Comparison of ENCODE assay signal across 8 cellular contexts in the genomic region with DNA sequence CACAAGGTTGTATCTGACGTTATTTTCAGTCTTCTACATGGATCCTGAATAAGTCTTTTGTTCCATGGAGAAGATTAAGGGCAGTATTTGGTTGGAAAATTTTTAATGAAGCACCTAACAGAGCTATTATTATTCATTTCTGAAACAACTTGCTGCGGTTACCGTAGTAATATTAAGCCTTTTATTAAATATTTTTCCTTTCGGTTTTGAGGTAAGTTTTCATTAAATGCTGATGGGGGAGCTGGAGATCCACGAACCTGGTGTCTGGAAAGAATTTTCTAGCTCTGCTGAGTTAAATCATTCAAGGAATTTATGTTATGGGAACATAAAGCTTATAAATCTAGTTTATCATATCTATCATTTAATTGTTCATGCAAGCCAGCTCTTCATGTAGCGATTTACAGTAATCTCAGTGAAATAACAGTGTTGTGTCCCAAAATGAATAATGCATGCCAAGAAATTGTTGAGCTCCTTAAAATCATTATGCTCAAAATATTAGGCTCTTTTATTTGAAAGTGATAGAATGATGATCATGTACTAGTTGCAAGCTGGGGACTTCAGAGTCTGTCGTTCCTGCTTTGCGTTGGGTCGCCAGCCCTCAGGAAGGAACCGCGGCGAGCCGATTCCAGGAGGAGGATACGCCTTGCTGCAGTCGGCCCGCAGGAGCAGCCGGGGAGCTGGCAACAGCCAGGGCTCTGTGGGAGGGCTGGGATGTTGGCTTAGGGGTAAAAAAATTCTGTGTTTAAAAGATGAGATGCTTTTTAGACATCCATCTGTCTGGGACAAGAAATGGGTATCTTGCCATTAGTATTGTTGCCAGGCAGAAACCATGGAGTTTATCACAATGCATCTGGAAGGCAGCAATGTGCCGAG.
DNase-seq lines count a peak whose midpoint lies in the region; ATAC-seq and TF ChIP-seq lines count a peak whose summit lies in the region.

No MANE protein-coding gene starts in this region.

- H3K9me3 ChIP-seq in BLaER1 treated with 17β-estradiol and CSF1 and Interleukin-3, amounts not matched to agents 10 nM and 100 nM (replicated peaks in 1 of 11) = no peaks in the 10 kb centered on the region
- H3K9me3 ChIP-seq in adipocyte (ENCODE audit: control insufficient read depth, low read length) = no peaks in the 10 kb centered on the region

- H3K4me3 Mint-ChIP-seq in progenitor cell of endocrine pancreas (ENCODE audit: low read depth) = no peak overlapping the region

- H3K36me3 Mint-ChIP-seq in progenitor cell of endocrine pancreas (ENCODE audit: insufficient read depth) = peaks cover 6% of the 10 kb centered on the region

- peaks cover 0 to 27% (median 15%) of the 10 kb centered on the region in 10 experiments; a peak in 15 of 20 replicates for H3K4me1 ChIP-seq in BLaER1 treated with 17β-estradiol and CSF1 and Interleukin-3, amounts not matched to agents 10 nM and 100 nM
- H3K4me1 ChIP-seq in adipocyte (ENCODE audit: control insufficient read depth, insufficient read depth, low read length) = peaks cover 8% of the 10 kb centered on the region

- peak overlapping the region in 7 of 11 experiments; percentile 3 to 50 (median 34); a peak in 11 of 22 replicates for H3K4me2 ChIP-seq in BLaER1 treated with 17β-estradiol and CSF1 and Interleukin-3, amounts not matched to agents 10 nM and 100 nM

- no peak overlapping the region for H3K27ac Mint-ChIP-seq in progenitor cell of endocrine pancreas

- no peak for TF ChIP-seq POLR2A in GM18505 (IDR thresholded peaks at IDR 0.05; ENCODE audit: borderline replicate concordance, extremely low read depth, insufficient read depth, insufficient read length)

- H3K27me3 ChIP-seq in BLaER1 treated with 17β-estradiol and CSF1 and Interleukin-3, amounts not matched to agents 10 nM and 100 nM = no peaks in the 10 kb centered on the region
- H3K27me3 ChIP-seq in adipocyte (replicated peaks; ENCODE audit: control insufficient read depth, insufficient read depth, low read length) = no peaks in the 10 kb centered on the region

- no peak overlapping the region for H3K27ac ChIP-seq in BLaER1 treated with 17β-estradiol and CSF1 and Interleukin-3, amounts not matched to agents 10 nM and 100 nM

- TF ChIP-seq CTCF in progenitor cell of endocrine pancreas (IDR thresholded peaks at IDR 0.05; ENCODE audit: unreplicated experiment) = peak; percentile 50
- TF ChIP-seq CTCF in omental fat pad (IDR thresholded peaks at IDR 0.05) = no peak

- peaks cover 49 to 100% (median 85%) of the 10 kb centered on the region in 11 experiments for H4K20me1 ChIP-seq in BLaER1 treated with 17β-estradiol and CSF1 and Interleukin-3, amounts not matched to agents 10 nM and 100 nM

- H3K4me1 Mint-ChIP-seq in progenitor cell of endocrine pancreas (ENCODE audit: low read depth) = peaks cover 2% of the 10 kb centered on the region

- DNase-seq in adipocyte (ENCODE audit: low read depth) = peak; percentile 47
- peak; percentile 49 for DNase-seq in globus pallidus (ENCODE audit: low spot score)
- DNase-seq in progenitor cell of endocrine pancreas (ENCODE audit: low spot score, unreplicated experiment) = no peak
- DNase-seq in T1000 (lab: John Stamatoyannopoulos, UW) = no peak
- DNase-seq in omental fat pad (ENCODE audit: low spot score) = no peak
- no peak for DNase-seq in stimulated activated CD8-positive, alpha-beta memory T cell treated with anti-CD3 and anti-CD28 coated beads, Interleukin-4, amount 100 ng/mL, for 48 hours

- H3K4me3 ChIP-seq in BLaER1 treated with 17β-estradiol and CSF1 and Interleukin-3, amounts not matched to agents 10 nM and 100 nM = no peak overlapping the region
- peak overlapping the region; percentile 76 for H3K4me3 ChIP-seq in adipocyte (ENCODE audit: low read length)

- H3K27me3 Mint-ChIP-seq in progenitor cell of endocrine pancreas = no peaks in the 10 kb centered on the region

- H3K9me3 Mint-ChIP-seq in progenitor cell of endocrine pancreas (ENCODE audit: low read depth) = no peaks in the 10 kb centered on the region

- H3K9ac ChIP-seq in BLaER1 treated with 17β-estradiol and CSF1 and Interleukin-3, amounts not matched to agents 10 nM and 100 nM = no peak overlapping the region; a peak in 1 of 22 replicates
- H3K9ac ChIP-seq in adipocyte (ENCODE audit: low read length) = peak overlapping the region; percentile 72

- peaks cover 12 to 94% (median 53%) of the 10 kb centered on the region in 11 experiments for H3K36me3 ChIP-seq in BLaER1 treated with 17β-estradiol and CSF1 and Interleukin-3, amounts not matched to agents 10 nM and 100 nM
- no peaks in the 10 kb centered on the region for H3K36me3 ChIP-seq in adipocyte (ENCODE audit: control insufficient read depth, insufficient read depth, low read length, severe bottlenecking)

- ATAC-seq in omental fat pad (ENCODE audit: low FRiP score) (no peak), GM18505 (IDR thresholded peaks at IDR 0.05; ENCODE audit: unreplicated experiment) (no peak)

Comparison
In these comparisons a context has a peak if more than half of its experiments do, and no peak if none do; other contexts are left out.
1. DNase-seq: peak in adipocyte (single experiment) and globus pallidus (single experiment); none in progenitor cell of endocrine pancreas (single experiment), T1000 (single experiment), omental fat pad (single experiment) and stimulated activated CD8-positive, alpha-beta memory T cell treated with anti-CD3 and anti-CD28 coated beads, Interleukin-4, amount 100 ng/mL, for 48 hours (single experiment).